ENCODE assay signal across 1 cellular context in the genomic region with DNA sequence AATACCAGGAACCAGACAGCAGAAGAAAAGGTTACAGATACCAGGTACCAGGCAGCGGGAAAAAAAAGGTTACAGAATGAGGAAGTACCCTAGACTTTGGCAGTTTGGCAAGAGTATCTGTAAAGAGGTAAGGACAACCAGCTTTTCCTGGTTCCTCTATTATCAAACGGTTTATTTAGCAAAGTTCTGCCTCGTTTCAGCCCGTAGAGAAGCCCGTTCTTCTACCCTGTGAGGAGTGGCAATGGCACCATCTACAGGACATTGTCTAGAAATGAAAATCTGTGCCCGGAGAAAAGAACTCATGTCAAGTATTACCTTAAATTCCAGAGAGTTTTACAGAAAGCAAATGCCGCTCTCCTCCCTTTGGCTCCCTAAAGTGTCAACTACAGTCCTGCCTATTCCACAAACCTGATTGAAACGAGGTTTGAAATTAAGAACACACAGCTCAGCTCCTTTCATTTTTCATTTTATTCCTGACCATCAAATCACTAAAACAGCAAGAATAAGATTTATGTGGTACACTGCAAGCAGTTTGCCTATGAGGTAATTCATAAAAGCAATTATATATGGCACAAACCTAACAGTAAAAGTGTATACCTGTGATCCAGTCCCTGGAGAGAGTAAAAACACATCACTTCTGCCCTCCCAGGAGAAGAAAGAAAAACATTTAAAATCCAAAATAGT.
TF ChIP-seq lines count a peak whose summit lies in the region.

No MANE protein-coding gene starts in this region.

TF ChIP-seq in HCT116, 20 proteins besides CTCF, POLR2A, EP300 and RAD21 (continued from another document):
- TF ChIP-seq, protein P1, sequence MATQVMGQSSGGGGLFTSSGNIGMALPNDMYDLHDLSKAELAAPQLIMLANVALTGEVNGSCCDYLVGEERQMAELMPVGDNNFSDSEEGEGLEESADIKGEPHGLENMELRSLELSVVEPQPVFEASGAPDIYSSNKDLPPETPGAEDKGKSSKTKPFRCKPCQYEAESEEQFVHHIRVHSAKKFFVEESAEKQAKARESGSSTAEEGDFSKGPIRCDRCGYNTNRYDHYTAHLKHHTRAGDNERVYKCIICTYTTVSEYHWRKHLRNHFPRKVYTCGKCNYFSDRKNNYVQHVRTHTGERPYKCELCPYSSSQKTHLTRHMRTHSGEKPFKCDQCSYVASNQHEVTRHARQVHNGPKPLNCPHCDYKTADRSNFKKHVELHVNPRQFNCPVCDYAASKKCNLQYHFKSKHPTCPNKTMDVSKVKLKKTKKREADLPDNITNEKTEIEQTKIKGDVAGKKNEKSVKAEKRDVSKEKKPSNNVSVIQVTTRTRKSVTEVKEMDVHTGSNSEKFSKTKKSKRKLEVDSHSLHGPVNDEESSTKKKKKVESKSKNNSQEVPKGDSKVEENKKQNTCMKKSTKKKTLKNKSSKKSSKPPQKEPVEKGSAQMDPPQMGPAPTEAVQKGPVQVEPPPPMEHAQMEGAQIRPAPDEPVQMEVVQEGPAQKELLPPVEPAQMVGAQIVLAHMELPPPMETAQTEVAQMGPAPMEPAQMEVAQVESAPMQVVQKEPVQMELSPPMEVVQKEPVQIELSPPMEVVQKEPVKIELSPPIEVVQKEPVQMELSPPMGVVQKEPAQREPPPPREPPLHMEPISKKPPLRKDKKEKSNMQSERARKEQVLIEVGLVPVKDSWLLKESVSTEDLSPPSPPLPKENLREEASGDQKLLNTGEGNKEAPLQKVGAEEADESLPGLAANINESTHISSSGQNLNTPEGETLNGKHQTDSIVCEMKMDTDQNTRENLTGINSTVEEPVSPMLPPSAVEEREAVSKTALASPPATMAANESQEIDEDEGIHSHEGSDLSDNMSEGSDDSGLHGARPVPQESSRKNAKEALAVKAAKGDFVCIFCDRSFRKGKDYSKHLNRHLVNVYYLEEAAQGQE (IDR thresholded peaks at IDR 0.05; ENCODE audit: low read depth), result no peak
- no peak for TF ChIP-seq JUND (IDR thresholded peaks at IDR 0.05)
- TF ChIP-seq TCF7L2 (IDR thresholded peaks at IDR 0.05; ENCODE audit: borderline replicate concordance, extremely low read depth, insufficient read depth, insufficient read length), result no peak
- no peak for TF ChIP-seq EZH2 (IDR thresholded peaks at IDR 0.05)
- no peak for TF ChIP-seq EZH2phosphoT487 (IDR thresholded peaks at IDR 0.05; ENCODE audit: borderline replicate concordance)
- TF ChIP-seq, protein P2, sequence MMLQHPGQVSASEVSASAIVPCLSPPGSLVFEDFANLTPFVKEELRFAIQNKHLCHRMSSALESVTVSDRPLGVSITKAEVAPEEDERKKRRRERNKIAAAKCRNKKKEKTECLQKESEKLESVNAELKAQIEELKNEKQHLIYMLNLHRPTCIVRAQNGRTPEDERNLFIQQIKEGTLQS (IDR thresholded peaks at IDR 0.05), result no peak
